ENCODE assay signal across 8 cellular contexts in genomic region chr10:92757066-92757716, GRCh38.
DNase-seq lines count a peak whose midpoint lies in the region; ATAC-seq and TF ChIP-seq lines count a peak whose summit lies in the region.

No MANE protein-coding gene starts in this region.

- H3K27me3 ChIP-seq in Panc1 (ENCODE audit: control insufficient read depth, insufficient read depth, low read length) (no peaks in the 10 kb centered on the region), muscle layer of duodenum (ENCODE audit: low read depth, low read length) (no peaks in the 10 kb centered on the region)

- H3K4me3 ChIP-seq in AG10803 (ENCODE audit: low read length) (no peak overlapping the region), Panc1 (ENCODE audit: low read depth in 2 of 2, low read length in 2 of 2) (no peak overlapping the region), muscle layer of duodenum (ENCODE audit: low read depth in 1 of 2, low read length in 2 of 2) (peak overlapping the region in 1 of 2 donors; percentile 6)

- no peaks in the 10 kb centered on the region for H3K9me3 ChIP-seq in Panc1 (ENCODE audit: control insufficient read depth, insufficient read depth, low read depth, low read length)
- H3K9me3 ChIP-seq in muscle layer of duodenum (ENCODE audit: control insufficient read depth in 1 of 2, low read length in 2 of 2), result no peaks in the 10 kb centered on the region

- ATAC-seq in GM19025 (IDR thresholded peaks at IDR 0.05; ENCODE audit: low read depth, unreplicated experiment) (peak; percentile 59), HG03095 (IDR thresholded peaks at IDR 0.05; ENCODE audit: unreplicated experiment) (peak; percentile 67), Panc1 (peak; percentile 59), esophagus mucosa (peak; percentile 76)
- ATAC-seq in activated naive CD4-positive, alpha-beta T cell treated with anti-CD3 and anti-CD28 coated beads, Interleukin-2, amount 50 U/mL, for 72 hours, result no peak

- H3K36me3 Mint-ChIP-seq in activated CD4-positive, alpha-beta T cell treated with anti-CD3 and anti-CD28 coated beads, Interleukin-2, amount 10 ng/mL, durations not matched to agents 7 days and 5 days (ENCODE audit: low read depth), result no peaks in the 10 kb centered on the region
- no peaks in the 10 kb centered on the region for H3K36me3 Mint-ChIP-seq in activated naive CD4-positive, alpha-beta T cell treated with anti-CD3 and anti-CD28 coated beads, Interleukin-2, amount 50 U/mL, for 72 hours

- peaks cover 19% of the 10 kb centered on the region for H3K4me1 Mint-ChIP-seq in activated CD4-positive, alpha-beta T cell treated with anti-CD3 and anti-CD28 coated beads, Interleukin-2, amount 10 ng/mL, durations not matched to agents 7 days and 5 days

- peaks cover 6% of the 10 kb centered on the region for H3K27me3 Mint-ChIP-seq in activated CD4-positive, alpha-beta T cell treated with anti-CD3 and anti-CD28 coated beads, Interleukin-2, amount 10 ng/mL, durations not matched to agents 7 days and 5 days

- POLR2A ChIA-PET in Panc1 (lab: Charles Lee), result no interaction called here
- POLR2A ChIA-PET in activated CD4-positive, alpha-beta T cell treated with anti-CD3 and anti-CD28 coated beads, Interleukin-2, amount 10 ng/mL, durations not matched to agents 7 days and 5 days (lab: Charles Lee), result no interaction called here

- CTCF ChIA-PET in Panc1 (lab: Charles Lee), result no interaction called here
- CTCF ChIA-PET in activated CD4-positive, alpha-beta T cell treated with anti-CD3 and anti-CD28 coated beads, Interleukin-2, amount 10 ng/mL, durations not matched to agents 7 days and 5 days (lab: Charles Lee), result interaction anchor here (0.5 to 0.9 kb wide), 2 partner anchors 24 to 88 kb away, joined by 3 read pairs; no protein-coding TSS in a partner anchor

- H3K36me3 ChIP-seq in Panc1 (ENCODE audit: control insufficient read depth, insufficient read depth, low read length) (no peaks in the 10 kb centered on the region), muscle layer of duodenum (ENCODE audit: control insufficient read depth in 1 of 2, insufficient read depth in 2 of 2, low read length in 2 of 2) (no peaks in the 10 kb centered on the region)

- TF ChIP-seq CTCF in AG10803 (conservative IDR thresholded peaks at IDR 0.05; ENCODE audit: low read length), result no peak
- no peak for TF ChIP-seq CTCF in Panc1 (IDR thresholded peaks at IDR 0.05)

- H3K27ac Mint-ChIP-seq in activated CD4-positive, alpha-beta T cell treated with anti-CD3 and anti-CD28 coated beads, Interleukin-2, amount 10 ng/mL, durations not matched to agents 7 days and 5 days, result no peak overlapping the region
- H3K27ac Mint-ChIP-seq in activated naive CD4-positive, alpha-beta T cell treated with anti-CD3 and anti-CD28 coated beads, Interleukin-2, amount 50 U/mL, for 72 hours, result no peak overlapping the region

- no peak overlapping the region for H3K27ac ChIP-seq in Panc1 (ENCODE audit: low read length)
- H3K27ac ChIP-seq in muscle layer of duodenum (ENCODE audit: low read length), result peak overlapping the region; percentile 10

- no TSS peak for BruUV-seq in Panc1 (replicated peaks; lab: Mats Ljungman, UMichigan)

- in situ Hi-C loops in Panc1 (cut with HindIII; ENCODE audit: low pct_unique_long_range_greater_than_20kb, low sequenced_read_pairs), result no loop called here

- H3K4me3 Mint-ChIP-seq in activated CD4-positive, alpha-beta T cell treated with anti-CD3 and anti-CD28 coated beads, Interleukin-2, amount 10 ng/mL, durations not matched to agents 7 days and 5 days, result no peak overlapping the region

- H3K4me1 ChIP-seq in Panc1 (ENCODE audit: control insufficient read depth, insufficient read depth, low read length) (peaks cover 3% of the 10 kb centered on the region; the same call in 1 of the 2 replicates), muscle layer of duodenum (ENCODE audit: control insufficient read depth in 1 of 2, insufficient read depth in 2 of 2, low read length in 2 of 2) (peaks cover 0 to 10% of the 10 kb centered on the region in 2 donors)

- intact Hi-C loops in Panc1 (cut with micrococcal nuclease; ENCODE audit: unreplicated experiment), result no loop called here

- peak; percentile 70 for DNase-seq in AG10803 (ENCODE audit: low read depth)
- no peak for DNase-seq in Panc1 (ENCODE audit: low read depth, low spot score)
- DNase-seq in activated CD4-positive, alpha-beta T cell treated with anti-CD3 and anti-CD28 coated beads, Interleukin-2, amount 10 ng/mL, durations not matched to agents 7 days and 5 days, result no peak
- DNase-seq in activated naive CD4-positive, alpha-beta T cell treated with anti-CD3 and anti-CD28 coated beads, Interleukin-2, amount 50 U/mL, for 72 hours (ENCODE audit: low spot score in 2 of 2), result no peak

- no peaks in the 10 kb centered on the region for H3K9me3 Mint-ChIP-seq in activated CD4-positive, alpha-beta T cell treated with anti-CD3 and anti-CD28 coated beads, Interleukin-2, amount 10 ng/mL, durations not matched to agents 7 days and 5 days
- H3K9me3 Mint-ChIP-seq in activated naive CD4-positive, alpha-beta T cell treated with anti-CD3 and anti-CD28 coated beads, Interleukin-2, amount 50 U/mL, for 72 hours, result no peaks in the 10 kb centered on the region

Comparison
In these comparisons a context has a peak if more than half of its experiments do, and no peak if none do; other contexts are left out.
1. ATAC-seq: peak in GM19025 (single experiment), HG03095 (single experiment), Panc1 (single experiment) and esophagus mucosa (single experiment); none in activated naive CD4-positive, alpha-beta T cell treated with anti-CD3 and anti-CD28 coated beads, Interleukin-2, amount 50 U/mL, for 72 hours (0 of 2).